1 cellular context compared by ENCODE assay signal in genomic region chr16:66900721-66901441, GRCh38.
A peak's percentile ranks its signal among the peaks of the same experiment; 100 is the strongest.
TF ChIP-seq lines count a peak whose summit lies in the region.

No MANE protein-coding gene starts in this region.

TF ChIP-seq in HepG2, 621 proteins besides CTCF, POLR2A, EP300 and RAD21:
- TF ChIP-seq ARID2 (CRISPR knock-in tag; IDR thresholded peaks at IDR 0.05; ENCODE audit: borderline replicate concordance), result no peak
- 0 out of 2 replicates have a peak, but pooled peaks have one; percentile 41 for TF ChIP-seq HNRNPL (IDR thresholded peaks at IDR 0.05; ENCODE audit: low read depth, low read length)
- TF ChIP-seq SAP130 (CRISPR knock-in tag; IDR thresholded peaks at IDR 0.05; ENCODE audit: low read depth), result 0 out of 2 replicates have a peak, but pooled peaks have one; percentile 16
- no peak for TF ChIP-seq BCL6 (CRISPR knock-in tag; IDR thresholded peaks at IDR 0.05)
- TF ChIP-seq, protein P1, sequence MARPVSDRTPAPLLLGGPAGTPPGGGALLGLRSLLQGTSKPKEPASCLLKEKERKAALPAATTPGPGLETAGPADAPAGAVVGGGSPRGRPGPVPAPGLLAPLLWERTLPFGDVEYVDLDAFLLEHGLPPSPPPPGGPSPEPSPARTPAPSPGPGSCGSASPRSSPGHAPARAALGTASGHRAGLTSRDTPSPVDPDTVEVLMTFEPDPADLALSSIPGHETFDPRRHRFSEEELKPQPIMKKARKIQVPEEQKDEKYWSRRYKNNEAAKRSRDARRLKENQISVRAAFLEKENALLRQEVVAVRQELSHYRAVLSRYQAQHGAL (CRISPR knock-in tag; IDR thresholded peaks at IDR 0.05; ENCODE audit: not compliant biosample characterization), result no peak
- TF ChIP-seq NR2F6 (IDR thresholded peaks at IDR 0.05), result no peak
- no peak for TF ChIP-seq NR2F6 (CRISPR knock-in tag; IDR thresholded peaks at IDR 0.05)
- peak; percentile 33; the same call in 1 of the 2 replicates for TF ChIP-seq ZNF687 (CRISPR knock-in tag; IDR thresholded peaks at IDR 0.05)
- TF ChIP-seq ARNT2 (CRISPR knock-in tag; IDR thresholded peaks at IDR 0.05; ENCODE audit: low read depth), result 0 out of 2 replicates have a peak, but pooled peaks have one; percentile 24
- no peak for TF ChIP-seq ZNF234 (CRISPR knock-in tag; conservative IDR thresholded peaks at IDR 0.05)
- TF ChIP-seq SP2 (CRISPR knock-in tag; IDR thresholded peaks at IDR 0.05), result no peak
- TF ChIP-seq, protein P2, sequence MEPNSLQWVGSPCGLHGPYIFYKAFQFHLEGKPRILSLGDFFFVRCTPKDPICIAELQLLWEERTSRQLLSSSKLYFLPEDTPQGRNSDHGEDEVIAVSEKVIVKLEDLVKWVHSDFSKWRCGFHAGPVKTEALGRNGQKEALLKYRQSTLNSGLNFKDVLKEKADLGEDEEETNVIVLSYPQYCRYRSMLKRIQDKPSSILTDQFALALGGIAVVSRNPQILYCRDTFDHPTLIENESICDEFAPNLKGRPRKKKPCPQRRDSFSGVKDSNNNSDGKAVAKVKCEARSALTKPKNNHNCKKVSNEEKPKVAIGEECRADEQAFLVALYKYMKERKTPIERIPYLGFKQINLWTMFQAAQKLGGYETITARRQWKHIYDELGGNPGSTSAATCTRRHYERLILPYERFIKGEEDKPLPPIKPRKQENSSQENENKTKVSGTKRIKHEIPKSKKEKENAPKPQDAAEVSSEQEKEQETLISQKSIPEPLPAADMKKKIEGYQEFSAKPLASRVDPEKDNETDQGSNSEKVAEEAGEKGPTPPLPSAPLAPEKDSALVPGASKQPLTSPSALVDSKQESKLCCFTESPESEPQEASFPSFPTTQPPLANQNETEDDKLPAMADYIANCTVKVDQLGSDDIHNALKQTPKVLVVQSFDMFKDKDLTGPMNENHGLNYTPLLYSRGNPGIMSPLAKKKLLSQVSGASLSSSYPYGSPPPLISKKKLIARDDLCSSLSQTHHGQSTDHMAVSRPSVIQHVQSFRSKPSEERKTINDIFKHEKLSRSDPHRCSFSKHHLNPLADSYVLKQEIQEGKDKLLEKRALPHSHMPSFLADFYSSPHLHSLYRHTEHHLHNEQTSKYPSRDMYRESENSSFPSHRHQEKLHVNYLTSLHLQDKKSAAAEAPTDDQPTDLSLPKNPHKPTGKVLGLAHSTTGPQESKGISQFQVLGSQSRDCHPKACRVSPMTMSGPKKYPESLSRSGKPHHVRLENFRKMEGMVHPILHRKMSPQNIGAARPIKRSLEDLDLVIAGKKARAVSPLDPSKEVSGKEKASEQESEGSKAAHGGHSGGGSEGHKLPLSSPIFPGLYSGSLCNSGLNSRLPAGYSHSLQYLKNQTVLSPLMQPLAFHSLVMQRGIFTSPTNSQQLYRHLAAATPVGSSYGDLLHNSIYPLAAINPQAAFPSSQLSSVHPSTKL (CRISPR knock-in tag; IDR thresholded peaks at IDR 0.05), result no peak
- TF ChIP-seq, protein P3, sequence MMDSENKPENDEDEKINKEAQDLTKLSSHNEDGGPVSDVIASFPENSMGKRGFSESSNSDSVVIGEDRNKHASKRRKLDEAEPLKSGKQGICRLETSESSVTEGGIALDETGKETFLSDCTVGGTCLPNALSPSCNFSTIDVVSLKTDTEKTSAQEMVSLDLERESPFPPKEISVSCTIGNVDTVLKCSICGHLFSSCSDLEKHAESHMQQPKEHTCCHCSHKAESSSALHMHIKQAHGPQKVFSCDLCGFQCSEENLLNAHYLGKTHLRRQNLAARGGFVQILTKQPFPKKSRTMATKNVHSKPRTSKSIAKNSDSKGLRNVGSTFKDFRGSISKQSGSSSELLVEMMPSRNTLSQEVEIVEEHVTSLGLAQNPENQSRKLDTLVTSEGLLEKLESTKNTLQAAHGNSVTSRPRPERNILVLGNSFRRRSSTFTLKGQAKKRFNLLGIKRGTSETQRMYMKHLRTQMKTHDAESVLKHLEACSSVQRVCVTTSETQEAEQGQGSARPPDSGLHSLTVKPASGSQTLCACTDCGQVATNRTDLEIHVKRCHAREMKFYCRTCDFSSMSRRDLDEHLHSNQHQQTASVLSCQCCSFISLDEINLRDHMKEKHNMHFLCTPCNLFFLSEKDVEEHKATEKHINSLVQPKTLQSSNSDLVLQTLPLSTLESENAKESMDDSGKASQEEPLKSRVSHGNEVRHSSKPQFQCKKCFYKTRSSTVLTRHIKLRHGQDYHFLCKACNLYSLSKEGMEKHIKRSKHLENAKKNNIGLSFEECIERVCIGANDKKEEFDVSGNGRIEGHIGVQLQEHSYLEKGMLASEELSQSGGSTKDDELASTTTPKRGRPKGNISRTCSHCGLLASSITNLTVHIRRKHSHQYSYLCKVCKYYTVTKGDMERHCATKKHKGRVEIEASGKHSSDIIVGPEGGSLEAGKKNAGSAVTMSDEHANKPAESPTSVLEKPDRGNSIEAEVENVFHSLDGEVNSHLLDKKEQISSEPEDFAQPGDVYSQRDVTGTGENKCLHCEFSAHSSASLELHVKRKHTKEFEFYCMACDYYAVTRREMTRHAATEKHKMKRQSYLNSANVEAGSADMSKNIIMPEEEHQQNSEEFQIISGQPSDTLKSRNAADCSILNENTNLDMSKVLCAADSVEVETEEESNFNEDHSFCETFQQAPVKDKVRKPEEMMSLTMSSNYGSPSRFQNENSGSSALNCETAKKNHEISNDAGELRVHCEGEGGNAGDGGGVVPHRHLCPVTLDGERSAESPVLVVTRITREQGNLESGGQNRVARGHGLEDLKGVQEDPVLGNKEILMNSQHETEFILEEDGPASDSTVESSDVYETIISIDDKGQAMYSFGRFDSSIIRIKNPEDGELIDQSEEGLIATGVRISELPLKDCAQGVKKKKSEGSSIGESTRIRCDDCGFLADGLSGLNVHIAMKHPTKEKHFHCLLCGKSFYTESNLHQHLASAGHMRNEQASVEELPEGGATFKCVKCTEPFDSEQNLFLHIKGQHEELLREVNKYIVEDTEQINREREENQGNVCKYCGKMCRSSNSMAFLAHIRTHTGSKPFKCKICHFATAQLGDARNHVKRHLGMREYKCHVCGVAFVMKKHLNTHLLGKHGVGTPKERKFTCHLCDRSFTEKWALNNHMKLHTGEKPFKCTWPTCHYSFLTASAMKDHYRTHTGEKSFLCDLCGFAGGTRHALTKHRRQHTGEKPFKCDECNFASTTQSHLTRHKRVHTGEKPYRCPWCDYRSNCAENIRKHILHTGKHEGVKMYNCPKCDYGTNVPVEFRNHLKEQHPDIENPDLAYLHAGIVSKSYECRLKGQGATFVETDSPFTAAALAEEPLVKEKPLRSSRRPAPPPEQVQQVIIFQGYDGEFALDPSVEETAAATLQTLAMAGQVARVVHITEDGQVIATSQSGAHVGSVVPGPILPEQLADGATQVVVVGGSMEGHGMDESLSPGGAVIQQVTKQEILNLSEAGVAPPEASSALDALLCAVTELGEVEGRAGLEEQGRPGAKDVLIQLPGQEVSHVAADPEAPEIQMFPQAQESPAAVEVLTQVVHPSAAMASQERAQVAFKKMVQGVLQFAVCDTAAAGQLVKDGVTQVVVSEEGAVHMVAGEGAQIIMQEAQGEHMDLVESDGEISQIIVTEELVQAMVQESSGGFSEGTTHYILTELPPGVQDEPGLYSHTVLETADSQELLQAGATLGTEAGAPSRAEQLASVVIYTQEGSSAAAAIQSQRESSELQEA (CRISPR knock-in tag; IDR thresholded peaks at IDR 0.05; ENCODE audit: not compliant biosample characterization), result peak; percentile 61
- TF ChIP-seq ZNF839 (CRISPR knock-in tag; IDR thresholded peaks at IDR 0.05; ENCODE audit: borderline replicate concordance), result no peak
- TF ChIP-seq, protein P4, sequence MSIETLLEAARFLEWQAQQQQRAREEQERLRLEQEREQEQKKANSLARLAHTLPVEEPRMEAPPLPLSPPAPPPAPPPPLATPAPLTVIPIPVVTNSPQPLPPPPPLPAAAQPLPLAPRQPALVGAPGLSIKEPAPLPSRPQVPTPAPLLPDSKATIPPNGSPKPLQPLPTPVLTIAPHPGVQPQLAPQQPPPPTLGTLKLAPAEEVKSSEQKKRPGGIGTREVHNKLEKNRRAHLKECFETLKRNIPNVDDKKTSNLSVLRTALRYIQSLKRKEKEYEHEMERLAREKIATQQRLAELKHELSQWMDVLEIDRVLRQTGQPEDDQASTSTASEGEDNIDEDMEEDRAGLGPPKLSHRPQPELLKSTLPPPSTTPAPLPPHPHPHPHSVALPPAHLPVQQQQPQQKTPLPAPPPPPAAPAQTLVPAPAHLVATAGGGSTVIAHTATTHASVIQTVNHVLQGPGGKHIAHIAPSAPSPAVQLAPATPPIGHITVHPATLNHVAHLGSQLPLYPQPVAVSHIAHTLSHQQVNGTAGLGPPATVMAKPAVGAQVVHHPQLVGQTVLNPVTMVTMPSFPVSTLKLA (IDR thresholded peaks at IDR 0.05), result no peak
- no peak for TF ChIP-seq ZNF788 (CRISPR knock-in tag; IDR thresholded peaks at IDR 0.05; ENCODE audit: borderline replicate concordance)
- no peak for TF ChIP-seq ARNTL (CRISPR knock-in tag; IDR thresholded peaks at IDR 0.05)
- peak; percentile 17 for TF ChIP-seq XRCC5 (optimal IDR thresholded peaks at IDR 0.05; ENCODE audit: low read length)
- TF ChIP-seq ZSCAN20 (CRISPR knock-in tag; IDR thresholded peaks at IDR 0.05; ENCODE audit: borderline replicate concordance), result no peak
- TF ChIP-seq RBM39 (IDR thresholded peaks at IDR 0.05; ENCODE audit: low read depth, low read length, poor library complexity, severe bottlenecking), result no peak
- no peak for TF ChIP-seq TCF12 (IDR thresholded peaks at IDR 0.05)
- no peak for TF ChIP-seq TCF12 (CRISPR knock-in tag; IDR thresholded peaks at IDR 0.05)
- 0 out of 2 replicates have a peak, but pooled peaks have one; percentile 0 for TF ChIP-seq NRL (CRISPR knock-in tag; IDR thresholded peaks at IDR 0.05; ENCODE audit: borderline replicate concordance)
- TF ChIP-seq ZFP91 (CRISPR knock-in tag; IDR thresholded peaks at IDR 0.05; ENCODE audit: borderline replicate concordance), result 0 out of 2 replicates have a peak, but pooled peaks have one; percentile 25
- no peak for TF ChIP-seq KLF13 (CRISPR knock-in tag; IDR thresholded peaks at IDR 0.05)
- TF ChIP-seq, protein P5, sequence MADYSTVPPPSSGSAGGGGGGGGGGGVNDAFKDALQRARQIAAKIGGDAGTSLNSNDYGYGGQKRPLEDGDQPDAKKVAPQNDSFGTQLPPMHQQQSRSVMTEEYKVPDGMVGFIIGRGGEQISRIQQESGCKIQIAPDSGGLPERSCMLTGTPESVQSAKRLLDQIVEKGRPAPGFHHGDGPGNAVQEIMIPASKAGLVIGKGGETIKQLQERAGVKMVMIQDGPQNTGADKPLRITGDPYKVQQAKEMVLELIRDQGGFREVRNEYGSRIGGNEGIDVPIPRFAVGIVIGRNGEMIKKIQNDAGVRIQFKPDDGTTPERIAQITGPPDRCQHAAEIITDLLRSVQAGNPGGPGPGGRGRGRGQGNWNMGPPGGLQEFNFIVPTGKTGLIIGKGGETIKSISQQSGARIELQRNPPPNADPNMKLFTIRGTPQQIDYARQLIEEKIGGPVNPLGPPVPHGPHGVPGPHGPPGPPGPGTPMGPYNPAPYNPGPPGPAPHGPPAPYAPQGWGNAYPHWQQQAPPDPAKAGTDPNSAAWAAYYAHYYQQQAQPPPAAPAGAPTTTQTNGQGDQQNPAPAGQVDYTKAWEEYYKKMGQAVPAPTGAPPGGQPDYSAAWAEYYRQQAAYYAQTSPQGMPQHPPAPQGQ (CRISPR knock-in tag; IDR thresholded peaks at IDR 0.05; ENCODE audit: borderline replicate concordance), result no peak
- TF ChIP-seq TBP (CRISPR knock-in tag; IDR thresholded peaks at IDR 0.05), result no peak
